In genomic region chr2:170264865-170265264, GRCh38 we compare ENCODE assay signal across 26 cellular contexts.
"Had no signal": no experiment of that assay in that cellular context is flagged by ENCODE, and none has a peak within 500 bp of the region (broad histone marks: within the 10 kb centered on the region; RNA-seq: fewer than 3 reads in every experiment).

No MANE protein-coding gene starts in this region.

- H3K4me1 Mint-ChIP-seq: immature natural killer cell; naive thymus-derived CD4-positive, alpha-beta T cell had no signal

- H3K4me3 Mint-ChIP-seq: immature natural killer cell; naive thymus-derived CD4-positive, alpha-beta T cell had no signal

- H3K27ac Mint-ChIP-seq: immature natural killer cell had no signal

- H3K79me2 ChIP-seq: hepatocyte had no signal

- H3K4me2 ChIP-seq: hepatocyte had no signal

- ATAC-seq: foreskin keratinocyte; gastroesophageal sphincter; heart left ventricle; left colon; left lobe of liver; lower lobe of right lung; naive thymus-derived CD4-positive, alpha-beta T cell had no signal

- FAIRE-seq: colon, endometrium, endothelial cell of umbilical vein, frontal cortex, kidney had no signal

- H3K27me3 ChIP-seq: dorsolateral prefrontal cortex, esophagus muscularis mucosa, foreskin keratinocyte, gastroesophageal sphincter, heart left ventricle, hepatocyte had no signal

- H3K4me1 ChIP-seq: esophagus muscularis mucosa, foreskin keratinocyte, gastroesophageal sphincter, heart left ventricle, left ventricle myocardium inferior, lower lobe of right lung had no signal

- H3K4me3 ChIP-seq: coronary artery, dorsolateral prefrontal cortex, esophagus muscularis mucosa, gastroesophageal sphincter, heart left ventricle, hepatocyte, left ventricle myocardium inferior, lower lobe of right lung had no signal

- DNase-seq: dermis blood vessel endothelial cell; dorsolateral prefrontal cortex; effector CD4-positive, alpha-beta T cell; effector memory CD4-positive, alpha-beta T cell; foreskin keratinocyte; heart left ventricle; hypothalamus; immature natural killer cell; islet precursor cell; kidney; kidney glomerular epithelial cell; left colon; left ventricle myocardium inferior; lower lobe of right lung; mesenchymal stem cell; midbrain; naive thymus-derived CD4-positive, alpha-beta T cell had no signal

- H3K36me3 ChIP-seq: esophagus muscularis mucosa, gastroesophageal sphincter, heart left ventricle, left ventricle myocardium inferior, lower lobe of right lung had no signal

- H3K36me3 Mint-ChIP-seq: immature natural killer cell had no signal

- H3K27ac ChIP-seq: coronary artery, dorsolateral prefrontal cortex, esophagus muscularis mucosa, foreskin keratinocyte, gastroesophageal sphincter, heart left ventricle, hepatocyte, left ventricle myocardium inferior, lower lobe of right lung had no signal

- H2AFZ ChIP-seq: hepatocyte had no signal
